Comparison of ENCODE assay signal across 1 cellular context in genomic region chr19:35446194-35446593, GRCh38.
TF ChIP-seq lines count a peak whose summit lies in the region.

No MANE protein-coding gene starts in this region.

TF ChIP-seq in GM23338, 12 proteins besides CTCF, POLR2A, EP300 and RAD21 (continued from another document):
- no peak for TF ChIP-seq ETS1 (IDR thresholded peaks at IDR 0.05)
- TF ChIP-seq EZH2 (IDR thresholded peaks at IDR 0.05; ENCODE audit: low read depth, unreplicated experiment) = no peak
- no peak for TF ChIP-seq POLR2AphosphoS5 (IDR thresholded peaks at IDR 0.05; ENCODE audit: low read depth)
- TF ChIP-seq REST (IDR thresholded peaks at IDR 0.05; ENCODE audit: unreplicated experiment) = no peak
- TF ChIP-seq JUNB (IDR thresholded peaks at IDR 0.05; ENCODE audit: unreplicated experiment) = no peak
- TF ChIP-seq STAT1 (IDR thresholded peaks at IDR 0.05; ENCODE audit: unreplicated experiment) = no peak
- no peak for TF ChIP-seq NANOG (IDR thresholded peaks at IDR 0.05; ENCODE audit: borderline replicate concordance)
